8 cellular contexts compared by ENCODE assay signal in the genomic region with DNA sequence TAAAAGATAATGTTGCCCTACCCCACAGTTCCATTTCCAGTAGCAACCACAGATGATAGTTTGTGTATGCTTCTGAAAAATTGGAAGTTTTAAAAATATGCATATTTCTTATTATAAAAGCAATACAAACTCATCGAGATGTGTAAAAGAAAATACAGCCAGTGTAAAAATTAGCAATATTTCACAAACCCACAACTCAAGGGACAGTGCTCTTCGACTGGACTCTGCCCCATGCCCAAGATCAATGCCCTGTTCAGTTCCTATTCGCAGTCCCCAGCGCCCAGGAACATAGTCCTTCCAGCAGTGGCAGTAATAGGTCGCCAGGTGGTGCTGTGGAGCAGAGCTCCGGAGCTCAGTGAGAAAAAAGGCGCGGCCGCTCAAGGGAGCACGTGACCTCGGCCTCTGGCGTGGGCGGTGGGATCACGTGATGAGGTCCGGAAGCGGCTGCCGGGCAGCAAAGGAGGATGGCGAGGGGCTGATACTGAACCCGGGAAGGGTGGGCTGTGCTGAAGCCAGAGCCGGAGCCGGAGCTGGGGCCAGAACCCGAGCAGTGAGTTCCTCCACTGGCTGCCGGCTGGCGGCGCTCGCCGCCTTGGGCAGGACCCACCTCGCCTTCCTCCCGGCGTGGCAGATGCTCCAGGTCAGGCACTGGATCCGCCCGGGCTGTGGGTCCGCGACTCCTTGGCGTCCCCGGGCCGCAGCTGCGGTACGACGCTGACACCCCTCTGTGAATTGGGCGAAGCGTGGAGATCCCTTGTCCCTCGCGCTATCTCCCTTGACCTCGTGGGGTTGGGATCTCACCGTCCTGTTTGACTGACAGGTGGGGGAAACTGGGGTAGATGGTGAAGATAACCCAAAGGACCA. TPM values are rescaled to one million over a fixed set of nuclear protein-coding genes. Genes with fewer than 3 reads are reported as not detected.
DNase-seq lines count a peak whose midpoint lies in the region; ATAC-seq and TF ChIP-seq lines count a peak whose summit lies in the region.

A gene (plus strand): TSS at position 430 of the 864 bp plus-strand sequence. CDS start 11,190 bp downstream, outside the sequence.

- in situ Hi-C loops in SK-MEL-5 (cut with HindIII; ENCODE audit: low pct_unique_long_range_greater_than_20kb, low sequenced_read_pairs) = no loop called here

- H3K27ac ChIP-seq in temporal lobe (ENCODE audit: low read depth, low read length) = peak within 1 kb of the TSS; percentile 73

- DNase-seq in GM10248 (ENCODE audit: extremely low spot score) = peak; percentile 94
- DNase-seq in HFF-Myc (ENCODE audit: extremely low read depth, low read depth) = peak; percentile 74
- peak; percentile 85 for DNase-seq in MV-4-11 (lab: John Stamatoyannopoulos, UW)
- peak; percentile 87 for DNase-seq in SK-MEL-5 (ENCODE audit: low read depth, low spot score)
- DNase-seq in activated naive CD4-positive, alpha-beta T cell treated with anti-CD3 and anti-CD28 coated beads, Interleukin-2, amount 50 U/mL, for 16 hours = peak; percentile 96
- peak; percentile 56 for DNase-seq in glomerular endothelial cell (ENCODE audit: extremely low read depth, low read depth, low spot score)
- DNase-seq in omental fat pad (ENCODE audit: low spot score) = peak; percentile 97

- TF ChIP-seq CTCF in GM10248 (IDR thresholded peaks at IDR 0.05; ENCODE audit: control extremely low read depth, extremely low read depth, low read depth, missing control alignments) (peak; percentile 92), HFF-Myc (IDR thresholded peaks at IDR 0.05; ENCODE audit: low read depth, low read length, missing control alignments) (peak; percentile 96), omental fat pad (IDR thresholded peaks at IDR 0.05) (peak in 2 of 3 donors; percentile 94)

- peak; percentile 99 for ATAC-seq in omental fat pad (ENCODE audit: low FRiP score)

- CTCF ChIA-PET in GM10248 (lab: Yijun Ruan, JAX) = interaction anchor here (0.7 to 6.9 kb wide), 42 partner anchors 11 to 1056 kb away, joined by 3 to 87 read pairs (median 4); a partner anchor contains a TSS

- H3K4me3 ChIP-seq in HFF-Myc (replicated peaks; ENCODE audit: low read depth, low read length) = peak within 1 kb of the TSS; percentile 89

- POLR2A ChIA-PET in GM10248 (lab: Yijun Ruan, JAX) = interaction anchor here (0.6 to 1.0 kb wide), 3 partner anchors 205 to 1067 kb away, joined by 3 to 6 read pairs (median 3); a partner anchor contains a TSS

RNA-seq across cellular contexts. Expression of the gene that starts here (rescaled TPM):
- 5.4 and 6.7 TPM in 2 replicates for total RNA-seq in SK-MEL-5 (2014; rRNA removed; shearing (Covaris generic))
- polyA plus RNA-seq in SK-MEL-5 (2015; cell fraction: cytosol; rRNA removed) = 7.5 and 11.2 TPM in 2 replicates
- 8.6 and 12.9 TPM in 2 replicates for polyA plus RNA-seq in SK-MEL-5 (2015; cell fraction: nucleus; rRNA removed)
- total RNA-seq in glomerular endothelial cell (7.2 and 9.1 TPM in 2 replicates), omental fat pad (10 to 100 TPM; 10.0 to 20.3 (median 17.1) TPM), temporal lobe (7.6 TPM)

Comparison
In these comparisons a context has a peak if more than half of its experiments do, and no peak if none do; other contexts are left out.
1. Peak in every context shown above with its lines: DNase-seq, ATAC-seq, H3K4me3 ChIP-seq and H3K27ac ChIP-seq.